ENCODE assay signal across 14 cellular contexts in genomic region chr1:153777648-153778047, GRCh38. TPM values are rescaled to one million over a fixed set of nuclear protein-coding genes. Genes with fewer than 3 reads are reported as not detected.
DNase-seq lines count a peak whose midpoint lies in the region; ATAC-seq and TF ChIP-seq lines count a peak whose summit lies in the region.
"Had no signal": no experiment of that assay in that cellular context is flagged by ENCODE, and none has a peak within 500 bp of the region (broad histone marks: within the 10 kb centered on the region; RNA-seq: fewer than 3 reads in every experiment).

No MANE protein-coding gene starts in this region.

- H3K4me3 ChIP-seq in adrenal gland (no peak overlapping the region), fibroblast of pulmonary artery (replicated peaks; ENCODE audit: low read depth, low read length) (peak overlapping the region; percentile 66), sigmoid colon (no peak overlapping the region), PC-3 (ENCODE audit: low read length) (no peak overlapping the region)

- BruUV-seq in PC-3 (replicated peaks; lab: Mats Ljungman, UMichigan), result no TSS peak

- H3K9me3 ChIP-seq in CD4-positive, alpha-beta T cell (ENCODE audit: control insufficient read depth, low read length), result no peaks in the 10 kb centered on the region
- H3K9me3 ChIP-seq in adrenal gland (replicated peaks in 1 of 3), result no peaks in the 10 kb centered on the region
- H3K9me3 ChIP-seq in sigmoid colon, result no peaks in the 10 kb centered on the region
- no peaks in the 10 kb centered on the region for H3K9me3 ChIP-seq in PC-3 (ENCODE audit: low read length)

- H3K36me3 ChIP-seq in adrenal gland (replicated peaks in 1 of 2) (peaks cover 0 to 8% of the 10 kb centered on the region in 2 donors), sigmoid colon (peaks cover 0 to 15% (median 2%) of the 10 kb centered on the region in 4 donors), PC-3 (ENCODE audit: low read depth, low read length) (peaks cover 2% of the 10 kb centered on the region; the same call in 1 of the 2 replicates)

- no peaks in the 10 kb centered on the region for H3K27me3 Mint-ChIP-seq in CD4-positive, alpha-beta T cell
- H3K27me3 Mint-ChIP-seq: stimulated activated memory B cell treated with anti-CD40 and anti-IgM and Interleukin-4, amounts not matched to agents 10 μg/mL and 1 μg/mL and 100 μg/mL, for 72 hours had no signal

- no peaks in the 10 kb centered on the region for H3K36me3 Mint-ChIP-seq in CD4-positive, alpha-beta T cell (ENCODE audit: low read depth)

- H3K27me3 ChIP-seq in CD4-positive, alpha-beta T cell (ENCODE audit: control insufficient read depth, insufficient read depth, low read length), result no peaks in the 10 kb centered on the region
- H3K27me3 ChIP-seq in adrenal gland (no peaks in the 10 kb centered on the region), sigmoid colon (no peaks in the 10 kb centered on the region), PC-3 (ENCODE audit: low read length) (no peaks in the 10 kb centered on the region)

- 37 to 56% (median 42%) methylated on average over 7 of the region's 7 CpGs for WGBS in adrenal gland, 4 donors
- 88 to 91% methylated on average over 7 of the region's 7 CpGs for WGBS in sigmoid colon, 2 donors

- no peak overlapping the region for H2AFZ ChIP-seq in PC-3 (ENCODE audit: low read length)

- H3K9me2 ChIP-seq in PC-3 (replicated peaks; ENCODE audit: low read length), result no peaks in the 10 kb centered on the region

- H3K79me2 ChIP-seq in PC-3 (ENCODE audit: low read length), result no peaks in the 10 kb centered on the region

- H3K27ac ChIP-seq in CD4-positive, alpha-beta T cell (ENCODE audit: low read depth, low read length), result no peak overlapping the region
- no peak overlapping the region for H3K27ac ChIP-seq in adrenal gland
- H3K27ac ChIP-seq in sigmoid colon, result peak overlapping the region in 3 of 4 donors; percentile 28 to 88 (median 29)
- no peak overlapping the region for H3K27ac ChIP-seq in PC-3 (ENCODE audit: low read length)
- H3K27ac ChIP-seq: KMS-11 had no signal

- ATAC-seq in CD4-positive, alpha-beta T cell (ENCODE audit: poor library complexity), result no peak
- ATAC-seq in PC-3, result no peak
- ATAC-seq in activated CD4-positive, CD25-positive, alpha-beta regulatory T cell treated with anti-CD3 and anti-CD28 coated beads, Interleukin-2, amount 50 U/mL, for 24 hours, result no peak
- ATAC-seq: stimulated activated memory B cell treated with anti-CD40 and anti-IgM and Interleukin-4, amounts not matched to agents 10 μg/mL and 1 μg/mL and 100 μg/mL, for 72 hours had no signal

- peaks cover 16% of the 10 kb centered on the region for H3K4me1 Mint-ChIP-seq in CD4-positive, alpha-beta T cell (ENCODE audit: low read depth)

- TF ChIP-seq EP300 in sigmoid colon (IDR thresholded peaks at IDR 0.05), result no peak

- no peaks in the 10 kb centered on the region for H3K9me3 Mint-ChIP-seq in CD4-positive, alpha-beta T cell
- H3K9me3 Mint-ChIP-seq: stimulated activated memory B cell treated with anti-CD40 and anti-IgM and Interleukin-4, amounts not matched to agents 10 μg/mL and 1 μg/mL and 100 μg/mL, for 72 hours had no signal

- no peak for TF ChIP-seq CTCF in CD4-positive, alpha-beta T cell (IDR thresholded peaks at IDR 0.05)
- TF ChIP-seq CTCF in adrenal gland (IDR thresholded peaks at IDR 0.05) (no peak), fibroblast of pulmonary artery (IDR thresholded peaks at IDR 0.05; ENCODE audit: low read length, missing control alignments) (no peak), sigmoid colon (IDR thresholded peaks at IDR 0.05) (no peak), PC-3 (conservative IDR thresholded peaks at IDR 0.05; ENCODE audit: low read depth, low read length) (no peak)

- H3K9ac ChIP-seq in PC-3 (ENCODE audit: low read length), result no peak overlapping the region
- H3K9ac ChIP-seq: KMS-11 had no signal

- CTCF ChIA-PET in CD4-positive, alpha-beta T cell (lab: Charles Lee), result no interaction called here
- CTCF ChIA-PET in PC-3 (lab: Charles Lee), result no interaction called here

- H3F3A ChIP-seq in PC-3 (ENCODE audit: low read length, unreplicated experiment), result no peaks in the 10 kb centered on the region

- H3K4me1 ChIP-seq in adrenal gland (replicated peaks in 1 of 2) (peaks cover 26 to 56% of the 10 kb centered on the region in 2 donors), sigmoid colon (peaks cover 0 to 54% (median 41%) of the 10 kb centered on the region in 4 donors), PC-3 (ENCODE audit: insufficient read depth, low read length) (peaks cover 11% of the 10 kb centered on the region)

- no peaks in the 10 kb centered on the region for H4K20me1 ChIP-seq in PC-3 (ENCODE audit: low read length)

- H3K4me3 Mint-ChIP-seq in CD4-positive, alpha-beta T cell, result peak overlapping the region; percentile 78

- intact Hi-C loops in CD4-positive, alpha-beta T cell (cut with DNase I, micrococcal nuclease), result no loop called here
- intact Hi-C loops in adrenal gland (cut with DNase I), result loop anchor here in 1 of 2 donors (10.0 kb wide), 2 partner anchors 103 to 203 kb away; partner anchors contain the start of genes ILF2 and NPR1
- intact Hi-C loops in sigmoid colon (cut with DNase I), result no loop called here
- intact Hi-C loops in PC-3 (cut with micrococcal nuclease), result no loop called here

- H3K27ac Mint-ChIP-seq in CD4-positive, alpha-beta T cell, result no peak overlapping the region
- H3K27ac Mint-ChIP-seq: stimulated activated memory B cell treated with anti-CD40 and anti-IgM and Interleukin-4, amounts not matched to agents 10 μg/mL and 1 μg/mL and 100 μg/mL, for 72 hours had no signal

- POLR2A ChIA-PET in CD4-positive, alpha-beta T cell (lab: Charles Lee), result no interaction called here
- POLR2A ChIA-PET in PC-3 (lab: Charles Lee; ENCODE audit: unreplicated experiment), result no interaction called here

- no peak for DNase-seq in CD4-positive, alpha-beta T cell
- peak in 6 of 7 donors; percentile 63 to 87 (median 74) for DNase-seq in adrenal gland
- no peak for DNase-seq in fibroblast of pulmonary artery (ENCODE audit: low read depth)
- no peak for DNase-seq in sigmoid colon
- no peak for DNase-seq in PC-3
- no peak for DNase-seq in effector CD8-positive, alpha-beta T cell (lab: John Stamatoyannopoulos, UW)
- no peak for DNase-seq in COLO668 (lab: John Stamatoyannopoulos, UW; ENCODE audit: unreplicated experiment)
- DNase-seq: GF-D8; NCI-H187 treated with DMSO at 0.1 percent for 48 hours; NCI-H774; stimulated activated CD4-positive, alpha-beta T cell treated with anti-CD3 and anti-CD28 coated beads, Interleukin-1b, Interleukin-23, amount 100 ng/mL, for 48 hours had no signal

- no peak overlapping the region for H3K4me2 ChIP-seq in PC-3 (ENCODE audit: low read length)
- H3K4me2 ChIP-seq: KMS-11 had no signal

- TF ChIP-seq POLR2A in adrenal gland (IDR thresholded peaks at IDR 0.05) (no peak), sigmoid colon (IDR thresholded peaks at IDR 0.05) (no peak)

RNA-seq across cellular contexts. Expression of gene SLC27A3, which starts 2.4 kb away (rescaled TPM):
- 1 to 10 TPM; 3.8 to 4.4 TPM for total RNA-seq in CD4-positive, alpha-beta T cell
- total RNA-seq in adrenal gland (10 to 100 TPM in 7 of 8 donors, 1 to 10 TPM in 1; 9.5 to 25.4 (median 15.9) TPM), sigmoid colon (10 to 100 TPM; 19.7 to 45.7 (median 23.9) TPM), PC-3 (2014; rRNA removed) (6.3 and 9.2 TPM in 2 replicates)
- polyA plus RNA-seq in adrenal gland (10 to 100 TPM; 11.7 to 85.0 (median 62.3) TPM), sigmoid colon (10 to 100 TPM in 2 of 3 donors, 1 to 10 TPM in 1; 1.6 to 23.4 (median 15.0) TPM)

RNA-seq across cellular contexts. Expression of gene INTS3, which starts 49.8 kb away (rescaled TPM):
- total RNA-seq in CD4-positive, alpha-beta T cell, result 10 to 100 TPM; 24.9 to 27.4 TPM
- total RNA-seq in adrenal gland (10 to 100 TPM; 40.7 to 88.1 (median 58.3) TPM), sigmoid colon (10 to 100 TPM; 31.4 to 53.7 (median 37.3) TPM), PC-3 (2014; rRNA removed) (46.5 and 57.4 TPM in 2 replicates)
- polyA plus RNA-seq in adrenal gland (100 to 1,000 TPM in 2 of 3 donors, 10 to 100 TPM in 1; 60.2 to 148 (median 114) TPM), sigmoid colon (10 to 100 TPM in 1 of 3 donors, 1 to 10 TPM in 2; 5.4 to 30.8 (median 6.2) TPM)

Comparison
In these comparisons a context has a peak if more than half of its experiments do, and no peak if none do; other contexts are left out.
1. DNase-seq: peak in adrenal gland (6 of 7); none in CD4-positive, alpha-beta T cell (0 of 10), fibroblast of pulmonary artery (single experiment), sigmoid colon (single experiment), PC-3 (single experiment), effector CD8-positive, alpha-beta T cell (single experiment) and COLO668 (single experiment).
2. H3K27ac ChIP-seq: peak in sigmoid colon (3 of 4); none in CD4-positive, alpha-beta T cell (single experiment), adrenal gland (0 of 5) and PC-3 (single experiment).